29 cellular contexts compared by ENCODE assay signal in genomic region chr15:57785039-57785438, GRCh38.
"Had no signal": no experiment of that assay in that cellular context is flagged by ENCODE, and none has a peak within 500 bp of the region (broad histone marks: within the 10 kb centered on the region; RNA-seq: fewer than 3 reads in every experiment).

No MANE protein-coding gene starts in this region.

- H3K4me3 ChIP-seq: gastroesophageal sphincter, left lung, ovary, sigmoid colon, smooth muscle cell, thyroid gland, upper lobe of left lung, vagina had no signal

- H3K36me3 ChIP-seq: gastroesophageal sphincter, left lung, neutrophil, ovary, sigmoid colon, thyroid gland, upper lobe of left lung, vagina had no signal

- H3K27ac ChIP-seq: gastroesophageal sphincter, left lung, neutrophil, ovary, sigmoid colon, upper lobe of left lung had no signal

- DNase-seq: activated CD4-positive, alpha-beta memory T cell treated with anti-CD3 and anti-CD28 coated beads, Interleukin-2, amount 10 ng/mL, durations not matched to agents 7 days and 5 days; activated CD4-positive, alpha-beta T cell treated with anti-CD3 and anti-CD28 coated beads for 1 hour; activated CD4-positive, alpha-beta T cell treated with anti-CD3 and anti-CD28 coated beads, Interleukin-2, amount 10 ng/mL, durations not matched to agents 7 days and 5 days; activated CD8-positive, alpha-beta memory T cell treated with anti-CD3 and anti-CD28 coated beads, Interleukin-2, amount 50 U/mL, for 48 hours; activated naive CD4-positive, alpha-beta T cell; activated T-cell treated with anti-CD3 and anti-CD28 coated beads, Interleukin-2, amount 50 U/mL, for 4 hours; dermis blood vessel endothelial cell; effector CD4-positive, alpha-beta T cell; immature natural killer cell; left lung; naive B cell; nephron progenitor cell; ovary; sigmoid colon; stimulated activated CD4-positive, alpha-beta T cell treated with anti-CD3 and anti-CD28 coated beads, Interleukin-1b, Interleukin-23, amount 100 ng/mL, for 48 hours; stimulated activated CD4-positive, alpha-beta T cell treated with anti-CD3 and anti-CD28 coated beads, Interleukin-4, amount 100 ng/mL, for 4 hours; stimulated activated CD8-positive, alpha-beta memory T cell treated with anti-CD3 and anti-CD28 coated beads, Interleukin-4, amount 100 ng/mL, for 48 hours; stimulated activated naive CD8-positive, alpha-beta T cell treated with anti-CD3 and anti-CD28 coated beads, Interleukin-15, amount 100 ng/mL, for 72 hours; T-helper 2 cell; thyroid gland; upper lobe of left lung had no signal

- H3K4me3 Mint-ChIP-seq: activated CD4-positive, alpha-beta memory T cell treated with anti-CD3 and anti-CD28 coated beads, Interleukin-2, amount 10 ng/mL, durations not matched to agents 7 days and 5 days; activated CD4-positive, alpha-beta T cell treated with anti-CD3 and anti-CD28 coated beads, Interleukin-2, amount 10 ng/mL, durations not matched to agents 7 days and 5 days; activated T-cell treated with anti-CD3 and anti-CD28 coated beads, Interleukin-2, amount 50 U/mL, for 4 hours; activated T-helper 17 cell treated with anti-CD3 and anti-CD28 coated beads, Interleukin-2, amount 50 U/mL, for 72 hours; immature natural killer cell; naive B cell; nephron progenitor cell; stimulated activated memory B cell treated with anti-CD40 and anti-IgM and Interleukin-4, amounts not matched to agents 10 μg/mL and 1 μg/mL and 100 μg/mL, for 72 hours; stimulated activated naive CD8-positive, alpha-beta T cell treated with anti-CD3 and anti-CD28 coated beads, Interleukin-15, amount 100 ng/mL, for 72 hours had no signal

- H3K4me1 ChIP-seq: gastroesophageal sphincter, left lung, sigmoid colon, thyroid gland had no signal

- H3K27me3 Mint-ChIP-seq: stimulated activated naive CD8-positive, alpha-beta T cell treated with anti-CD3 and anti-CD28 coated beads, Interleukin-15, amount 100 ng/mL, for 72 hours had no signal

- H3K4me1 Mint-ChIP-seq: activated T-helper 17 cell treated with anti-CD3 and anti-CD28 coated beads, Interleukin-2, amount 50 U/mL, for 72 hours; immature natural killer cell; naive B cell; stimulated activated memory B cell treated with anti-CD40 and anti-IgM and Interleukin-4, amounts not matched to agents 10 μg/mL and 1 μg/mL and 100 μg/mL, for 72 hours; stimulated activated naive CD8-positive, alpha-beta T cell treated with anti-CD3 and anti-CD28 coated beads, Interleukin-15, amount 100 ng/mL, for 72 hours had no signal

- H3K27me3 ChIP-seq: gastroesophageal sphincter, left lung, neutrophil, ovary, sigmoid colon, thyroid gland, upper lobe of left lung, vagina had no signal

- H3K9me3 Mint-ChIP-seq: activated CD4-positive, alpha-beta memory T cell treated with anti-CD3 and anti-CD28 coated beads, Interleukin-2, amount 10 ng/mL, durations not matched to agents 7 days and 5 days; activated CD4-positive, alpha-beta T cell treated with anti-CD3 and anti-CD28 coated beads, Interleukin-2, amount 10 ng/mL, durations not matched to agents 7 days and 5 days; activated naive CD4-positive, alpha-beta T cell treated with anti-CD3 and anti-CD28 coated beads, Interleukin-2, amount 50 U/mL, for 72 hours; activated T-cell treated with anti-CD3 and anti-CD28 coated beads, Interleukin-2, amount 50 U/mL, for 4 hours; activated T-helper 17 cell treated with anti-CD3 and anti-CD28 coated beads, Interleukin-2, amount 50 U/mL, for 72 hours; immature natural killer cell; naive B cell; nephron progenitor cell; stimulated activated memory B cell treated with anti-CD40 and anti-IgM and Interleukin-4, amounts not matched to agents 10 μg/mL and 1 μg/mL and 100 μg/mL, for 72 hours; stimulated activated naive CD8-positive, alpha-beta T cell treated with anti-CD3 and anti-CD28 coated beads, Interleukin-15, amount 100 ng/mL, for 72 hours had no signal

- H3K36me3 Mint-ChIP-seq: activated naive CD4-positive, alpha-beta T cell treated with anti-CD3 and anti-CD28 coated beads, Interleukin-2, amount 50 U/mL, for 72 hours; immature natural killer cell; naive B cell; stimulated activated memory B cell treated with anti-CD40 and anti-IgM and Interleukin-4, amounts not matched to agents 10 μg/mL and 1 μg/mL and 100 μg/mL, for 72 hours had no signal

- ATAC-seq: activated naive CD4-positive, alpha-beta T cell treated with anti-CD3 and anti-CD28 coated beads, Interleukin-2, amount 50 U/mL, for 72 hours; activated T-cell treated with anti-CD3 and anti-CD28 coated beads, Interleukin-2, amount 50 U/mL, for 4 hours; activated T-helper 17 cell treated with anti-CD3 and anti-CD28 coated beads, Interleukin-2, amount 50 U/mL, for 72 hours; left lung; stimulated activated memory B cell treated with anti-CD40 and anti-IgM and Interleukin-4, amounts not matched to agents 10 μg/mL and 1 μg/mL and 100 μg/mL, for 72 hours; stimulated activated naive CD8-positive, alpha-beta T cell treated with anti-CD3 and anti-CD28 coated beads, Interleukin-15, amount 100 ng/mL, for 72 hours had no signal

- H3K4me2 ChIP-seq: smooth muscle cell had no signal

- H3K27ac Mint-ChIP-seq: activated CD4-positive, alpha-beta memory T cell treated with anti-CD3 and anti-CD28 coated beads, Interleukin-2, amount 10 ng/mL, durations not matched to agents 7 days and 5 days; activated CD4-positive, alpha-beta T cell treated with anti-CD3 and anti-CD28 coated beads, Interleukin-2, amount 10 ng/mL, durations not matched to agents 7 days and 5 days; activated naive CD4-positive, alpha-beta T cell treated with anti-CD3 and anti-CD28 coated beads, Interleukin-2, amount 50 U/mL, for 72 hours; activated T-helper 17 cell treated with anti-CD3 and anti-CD28 coated beads, Interleukin-2, amount 50 U/mL, for 72 hours; immature natural killer cell; naive B cell; progenitor cell of endocrine pancreas; stimulated activated memory B cell treated with anti-CD40 and anti-IgM and Interleukin-4, amounts not matched to agents 10 μg/mL and 1 μg/mL and 100 μg/mL, for 72 hours; stimulated activated naive CD8-positive, alpha-beta T cell treated with anti-CD3 and anti-CD28 coated beads, Interleukin-15, amount 100 ng/mL, for 72 hours had no signal

- H3K9me3 ChIP-seq: gastroesophageal sphincter, left lung, neutrophil, ovary, sigmoid colon, thyroid gland, upper lobe of left lung, vagina had no signal
